8 cellular contexts compared by ENCODE assay signal in the genomic region with DNA sequence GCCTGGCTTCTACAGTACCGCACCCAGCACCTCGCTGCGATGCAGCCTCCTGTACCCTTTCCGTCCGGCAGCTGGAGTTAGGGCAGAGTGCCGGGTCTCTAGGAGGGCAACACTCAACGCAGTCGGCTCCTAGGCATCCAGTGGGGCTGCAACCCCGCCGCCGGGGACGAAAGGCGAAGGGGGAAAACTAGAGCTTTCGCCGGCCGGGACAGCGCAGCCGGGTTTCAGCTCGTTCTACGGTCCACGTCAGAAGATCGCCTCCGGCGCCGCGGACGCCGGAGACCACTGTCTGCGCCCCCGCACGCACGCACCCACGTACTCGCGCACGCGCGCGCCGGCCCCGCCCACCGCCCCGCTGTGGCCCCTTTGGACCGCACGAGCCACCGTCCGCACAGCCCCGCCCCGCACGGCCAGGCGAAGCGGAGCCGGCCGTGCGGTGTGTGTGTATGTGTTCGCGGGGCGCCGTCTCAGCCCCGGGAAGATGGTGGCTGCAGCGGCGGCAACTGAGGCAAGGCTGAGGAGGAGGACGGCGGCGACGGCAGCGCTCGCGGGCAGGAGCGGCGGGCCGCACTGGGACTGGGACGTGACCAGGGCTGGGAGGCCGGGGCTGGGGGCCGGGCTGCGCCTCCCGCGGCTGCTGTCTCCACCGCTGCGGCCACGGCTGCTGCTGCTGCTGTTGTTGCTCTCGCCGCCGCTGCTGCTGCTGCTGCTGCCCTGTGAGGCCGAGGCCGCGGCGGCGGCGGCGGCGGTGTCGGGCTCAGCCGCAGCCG. TPM values are rescaled to one million over a fixed set of nuclear protein-coding genes. Genes with fewer than 3 reads are reported as not detected.
DNase-seq lines count a peak whose midpoint lies in the region; ATAC-seq and TF ChIP-seq lines count a peak whose summit lies in the region.

A gene (plus strand): TSS at position 392 of the 770 bp plus-strand sequence. CDS start 90 bp downstream, at position 482.

- H3K4me3 ChIP-seq in fibroblast of mammary gland (ENCODE audit: control insufficient read depth, low read depth, low read length): peak within 1 kb of the TSS; percentile 85

- peak; percentile 60 for DNase-seq in DMS79 treated with DMSO at 0.1 percent for 48 hours (lab: John Stamatoyannopoulos, UW)
- DNase-seq in KG1 (lab: John Stamatoyannopoulos, UW): peak; percentile 71
- DNase-seq in RPMI7951 (ENCODE audit: low read depth): peak; percentile 95
- DNase-seq in activated T-helper 2 cell treated with anti-CD3 and anti-CD28 coated beads, Interferon-gamma antibody, Interleukin-2, Interleukin-4, amounts not matched to agents 10 μg/mL and 5 μg/mL and 100 μg/mL, durations not matched to agents 14 hours and 24 hours and 36 hours (ENCODE audit: low spot score): peak; percentile 83
- peak; percentile 86 for DNase-seq in fibroblast of mammary gland (ENCODE audit: low read depth)
- peak; percentile 88 for DNase-seq in natural killer cell
- DNase-seq in stimulated activated naive B cell treated with anti-CD40 and anti-IgM and Interleukin-4, amounts not matched to agents 10 μg/mL and 1 μg/mL and 100 μg/mL, for 72 hours: peak; percentile 94

- ATAC-seq in GM21717 (IDR thresholded peaks at IDR 0.05; ENCODE audit: unreplicated experiment) (peak; percentile 72), natural killer cell (peak; percentile 93 to 96 (median 93))
- ATAC-seq in stimulated activated naive B cell treated with anti-CD40 and anti-IgM and Interleukin-4, amounts not matched to agents 10 μg/mL and 1 μg/mL and 100 μg/mL, for 72 hours (replicated peaks): peak; percentile 90 to 95

- intact Hi-C loops in activated T-helper 2 cell treated with anti-CD3 and anti-CD28 coated beads, Interferon-gamma antibody, Interleukin-2, Interleukin-4, amounts not matched to agents 10 μg/mL and 5 μg/mL and 100 μg/mL, durations not matched to agents 14 hours and 24 hours and 36 hours (cut with micrococcal nuclease): loop anchor here (2.0 kb wide), 2 partner anchors 62 to 232 kb away; a partner anchor contains a TSS
- intact Hi-C loops in natural killer cell (cut with micrococcal nuclease): no loop called here

- H3K27ac Mint-ChIP-seq in activated T-helper 2 cell treated with anti-CD3 and anti-CD28 coated beads, Interferon-gamma antibody, Interleukin-2, Interleukin-4, amounts not matched to agents 10 μg/mL and 5 μg/mL and 100 μg/mL, durations not matched to agents 14 hours and 24 hours and 36 hours: peak within 1 kb of the TSS; percentile 25
- H3K27ac Mint-ChIP-seq in natural killer cell: peak within 1 kb of the TSS; percentile 76 to 90
- H3K27ac Mint-ChIP-seq in stimulated activated naive B cell treated with anti-CD40 and anti-IgM and Interleukin-4, amounts not matched to agents 10 μg/mL and 1 μg/mL and 100 μg/mL, for 72 hours: peak within 1 kb of the TSS; percentile 94

- TF ChIP-seq CTCF in fibroblast of mammary gland (conservative IDR thresholded peaks at IDR 0.05; ENCODE audit: control insufficient read depth, insufficient read depth, low read depth, low read length) (no peak), natural killer cell (IDR thresholded peaks at IDR 0.05) (no peak)

- H3K4me1 Mint-ChIP-seq in activated T-helper 2 cell treated with anti-CD3 and anti-CD28 coated beads, Interferon-gamma antibody, Interleukin-2, Interleukin-4, amounts not matched to agents 10 μg/mL and 5 μg/mL and 100 μg/mL, durations not matched to agents 14 hours and 24 hours and 36 hours (ENCODE audit: low read depth): peaks cover 29% of the 10 kb centered on the region
- peaks cover 32 to 42% of the 10 kb centered on the region in 2 donors for H3K4me1 Mint-ChIP-seq in natural killer cell
- H3K4me1 Mint-ChIP-seq in stimulated activated naive B cell treated with anti-CD40 and anti-IgM and Interleukin-4, amounts not matched to agents 10 μg/mL and 1 μg/mL and 100 μg/mL, for 72 hours: peaks cover 29 to 32% of the 10 kb centered on the region in 2 donors

- peaks cover 12% of the 10 kb centered on the region for H3K27me3 Mint-ChIP-seq in activated T-helper 2 cell treated with anti-CD3 and anti-CD28 coated beads, Interferon-gamma antibody, Interleukin-2, Interleukin-4, amounts not matched to agents 10 μg/mL and 5 μg/mL and 100 μg/mL, durations not matched to agents 14 hours and 24 hours and 36 hours (ENCODE audit: low read depth)
- H3K27me3 Mint-ChIP-seq in natural killer cell (ENCODE audit: low read depth in 2 of 2): peaks cover 5 to 13% of the 10 kb centered on the region in 2 donors
- peaks cover 5 to 6% of the 10 kb centered on the region in 2 donors for H3K27me3 Mint-ChIP-seq in stimulated activated naive B cell treated with anti-CD40 and anti-IgM and Interleukin-4, amounts not matched to agents 10 μg/mL and 1 μg/mL and 100 μg/mL, for 72 hours

- peak within 1 kb of the TSS; percentile 93 for H3K4me3 Mint-ChIP-seq in activated T-helper 2 cell treated with anti-CD3 and anti-CD28 coated beads, Interferon-gamma antibody, Interleukin-2, Interleukin-4, amounts not matched to agents 10 μg/mL and 5 μg/mL and 100 μg/mL, durations not matched to agents 14 hours and 24 hours and 36 hours (ENCODE audit: low read depth)
- peak within 1 kb of the TSS; percentile 96 for H3K4me3 Mint-ChIP-seq in natural killer cell
- peak within 1 kb of the TSS; percentile 90 for H3K4me3 Mint-ChIP-seq in stimulated activated naive B cell treated with anti-CD40 and anti-IgM and Interleukin-4, amounts not matched to agents 10 μg/mL and 1 μg/mL and 100 μg/mL, for 72 hours

- H3K36me3 Mint-ChIP-seq in activated T-helper 2 cell treated with anti-CD3 and anti-CD28 coated beads, Interferon-gamma antibody, Interleukin-2, Interleukin-4, amounts not matched to agents 10 μg/mL and 5 μg/mL and 100 μg/mL, durations not matched to agents 14 hours and 24 hours and 36 hours (ENCODE audit: low read depth): no peaks in the 10 kb centered on the region
- H3K36me3 Mint-ChIP-seq in natural killer cell: no peaks in the 10 kb centered on the region
- H3K36me3 Mint-ChIP-seq in stimulated activated naive B cell treated with anti-CD40 and anti-IgM and Interleukin-4, amounts not matched to agents 10 μg/mL and 1 μg/mL and 100 μg/mL, for 72 hours: peaks cover 4 to 14% of the 10 kb centered on the region in 2 donors

- H3K9me3 Mint-ChIP-seq in activated T-helper 2 cell treated with anti-CD3 and anti-CD28 coated beads, Interferon-gamma antibody, Interleukin-2, Interleukin-4, amounts not matched to agents 10 μg/mL and 5 μg/mL and 100 μg/mL, durations not matched to agents 14 hours and 24 hours and 36 hours: no peaks in the 10 kb centered on the region
- no peaks in the 10 kb centered on the region for H3K9me3 Mint-ChIP-seq in natural killer cell
- H3K9me3 Mint-ChIP-seq in stimulated activated naive B cell treated with anti-CD40 and anti-IgM and Interleukin-4, amounts not matched to agents 10 μg/mL and 1 μg/mL and 100 μg/mL, for 72 hours: no peaks in the 10 kb centered on the region

RNA-seq across cellular contexts. Expression of the gene that starts here (rescaled TPM):
- 28.4 and 30.2 TPM in 2 replicates for total RNA-seq in RPMI7951 (2014; rRNA removed; shearing (Covaris generic))
- total RNA-seq in activated T-helper 2 cell treated with anti-CD3 and anti-CD28 coated beads, Interferon-gamma antibody, Interleukin-2, Interleukin-4, amounts not matched to agents 10 μg/mL and 5 μg/mL and 100 μg/mL, durations not matched to agents 14 hours and 24 hours and 36 hours: 11.5 and 12.5 TPM in 2 replicates
- total RNA-seq in natural killer cell: 10 to 100 TPM; 16.1 to 21.8 (median 19.3) TPM

Comparison
In these comparisons a context has a peak if more than half of its experiments do, and no peak if none do; other contexts are left out.
1. Peak in every context shown above with its lines: DNase-seq, ATAC-seq and H3K4me3 ChIP-seq.
2. H3K27ac Mint-ChIP-seq: peak in every context shown above with its lines; median percentile 94 in stimulated activated naive B cell treated with anti-CD40 and anti-IgM and Interleukin-4, amounts not matched to agents 10 μg/mL and 1 μg/mL and 100 μg/mL, for 72 hours; 83 in natural killer cell; 25 in activated T-helper 2 cell treated with anti-CD3 and anti-CD28 coated beads, Interferon-gamma antibody, Interleukin-2, Interleukin-4, amounts not matched to agents 10 μg/mL and 5 μg/mL and 100 μg/mL, durations not matched to agents 14 hours and 24 hours and 36 hours.